In genomic region chr10:122643931-122644534, GRCh38 we compare ENCODE assay signal across 19 cellular contexts. TPM values are rescaled to one million over a fixed set of nuclear protein-coding genes. Genes with fewer than 3 reads are reported as not detected.
DNase-seq lines count a peak whose midpoint lies in the region; TF ChIP-seq lines count a peak whose summit lies in the region.
"Had no signal": no experiment of that assay in that cellular context is flagged by ENCODE, and none has a peak within 500 bp of the region (broad histone marks: within the 10 kb centered on the region; RNA-seq: fewer than 3 reads in every experiment).

No MANE protein-coding gene starts in this region.

- DNase-seq in activated effector memory CD4-positive, alpha-beta T cell treated with anti-CD3 and anti-CD28 coated beads, Interleukin-2, amount 50 U/mL, for 16 hours = peak; percentile 44
- DNase-seq in activated effector memory CD4-positive, alpha-beta T cell treated with Interleukin-2 at 50 U/mL for 16 hours = no peak
- DNase-seq in osteoblast (ENCODE audit: insufficient read length, low spot score, missing footprints) (peak; percentile 55), type B pancreatic cell (ENCODE audit: extremely low spot score, unreplicated experiment) (peak; percentile 39), HEK293T (ENCODE audit: extremely low spot score) (no peak), NCI-H345 (lab: John Stamatoyannopoulos, UW) (no peak)
- no peak for DNase-seq in stimulated activated CD4-positive, alpha-beta T cell treated with anti-CD3 and anti-CD28 coated beads, Interleukin-2, amount 100 ng/mL, for 24 hours
- DNase-seq: CD8-positive, alpha-beta T cell; DMS 273 treated with DMSO at 0.1 percent for 48 hours; DMS53; DND-41; EL; H9 had no signal

- H2AFZ ChIP-seq in osteoblast (ENCODE audit: low read length) = no peak overlapping the region

- H3K4me2 ChIP-seq in osteoblast (ENCODE audit: insufficient read depth, low read length) = no peak overlapping the region

- H3K79me2 ChIP-seq in osteoblast (ENCODE audit: insufficient read depth, low read length) = no peaks in the 10 kb centered on the region

- no peak overlapping the region for H3K27ac Mint-ChIP-seq in type B pancreatic cell
- H3K27ac Mint-ChIP-seq: CD8-positive, alpha-beta T cell; H9 had no signal

- H3K4me3 Mint-ChIP-seq in type B pancreatic cell = no peak overlapping the region
- H3K4me3 Mint-ChIP-seq: CD8-positive, alpha-beta T cell; H9 had no signal

- H3K36me3 Mint-ChIP-seq in type B pancreatic cell = no peaks in the 10 kb centered on the region
- H3K36me3 Mint-ChIP-seq: CD8-positive, alpha-beta T cell had no signal

- no peaks in the 10 kb centered on the region for H3K36me3 ChIP-seq in osteoblast (ENCODE audit: insufficient read depth, low read length)
- H3K36me3 ChIP-seq: BLaER1 treated with 17β-estradiol and CSF1 and Interleukin-3, amounts not matched to agents 10 nM and 100 nM had no signal

- POLR2A ChIA-PET in HEK293T (lab: Yijun Ruan, JAX) = no interaction called here

- CTCF ChIA-PET in HEK293T (lab: Yijun Ruan, JAX) = no interaction called here

- H4K20me1 ChIP-seq in osteoblast (ENCODE audit: insufficient read depth, low read length) = no peaks in the 10 kb centered on the region
- H4K20me1 ChIP-seq: BLaER1 treated with 17β-estradiol and CSF1 and Interleukin-3, amounts not matched to agents 10 nM and 100 nM had no signal

- H3K27ac ChIP-seq in osteoblast (ENCODE audit: low read depth, low read length) = no peak overlapping the region
- H3K27ac ChIP-seq: 22Rv1; BLaER1 treated with 17β-estradiol and CSF1 and Interleukin-3, amounts not matched to agents 10 nM and 100 nM had no signal

- H3K27me3 Mint-ChIP-seq in type B pancreatic cell = peaks cover 13% of the 10 kb centered on the region

- H3K4me1 Mint-ChIP-seq in type B pancreatic cell (ENCODE audit: unreplicated experiment) = no peaks in the 10 kb centered on the region

- H3K4me1 ChIP-seq in osteoblast (ENCODE audit: insufficient read depth, low read length) = no peaks in the 10 kb centered on the region

- H3K4me3 ChIP-seq in osteoblast (ENCODE audit: insufficient read depth, low read length) = no peak overlapping the region
- H3K4me3 ChIP-seq: BLaER1 treated with 17β-estradiol and CSF1 and Interleukin-3, amounts not matched to agents 10 nM and 100 nM had no signal

- H3K9me3 Mint-ChIP-seq in type B pancreatic cell = no peaks in the 10 kb centered on the region
- H3K9me3 Mint-ChIP-seq: CD8-positive, alpha-beta T cell; H9 had no signal

- peaks cover 10% of the 10 kb centered on the region for H3K27me3 ChIP-seq in osteoblast (ENCODE audit: insufficient read depth, low read length)
- H3K27me3 ChIP-seq: BLaER1 treated with 17β-estradiol and CSF1 and Interleukin-3, amounts not matched to agents 10 nM and 100 nM had no signal

- no peaks in the 10 kb centered on the region for H3K9me3 ChIP-seq in osteoblast (ENCODE audit: low read depth, low read length)
- H3K9me3 ChIP-seq: BLaER1 treated with 17β-estradiol and CSF1 and Interleukin-3, amounts not matched to agents 10 nM and 100 nM had no signal

- no peak for TF ChIP-seq CTCF in osteoblast (IDR thresholded peaks at IDR 0.05; ENCODE audit: extremely low read depth, low read depth, low read length)
- TF ChIP-seq CTCF in type B pancreatic cell (conservative IDR thresholded peaks at IDR 0.05) = no peak

TF ChIP-seq in HEK293T, 16 proteins besides CTCF, POLR2A, EP300 and RAD21:
- TF ChIP-seq SP1 (IDR thresholded peaks at IDR 0.05) (no peak), ZNF384 (IDR thresholded peaks at IDR 0.05) (no peak), FOXA1 (IDR thresholded peaks at IDR 0.05) (no peak), ELF4 (IDR thresholded peaks at IDR 0.05) (no peak), FOXM1 (IDR thresholded peaks at IDR 0.05; ENCODE audit: borderline replicate concordance) (no peak), ARNT (IDR thresholded peaks at IDR 0.05) (no peak), L3MBTL2 (conservative IDR thresholded peaks at IDR 0.05) (no peak)

RNA-seq across cellular contexts. Expression of gene C10orf120, which starts 55.6 kb away (rescaled TPM):
- not detected in 2 replicates for total RNA-seq in osteoblast
- total RNA-seq in type B pancreatic cell (ENCODE audit: low replicate concordance) = not detected in 2 replicates
- total RNA-seq: A673; CD8-positive, alpha-beta T cell; G401; H1; H9; HT-29 had no signal

Comparison
In these comparisons a context has a peak if more than half of its experiments do, and no peak if none do; other contexts are left out.
1. DNase-seq: peak in activated effector memory CD4-positive, alpha-beta T cell treated with anti-CD3 and anti-CD28 coated beads, Interleukin-2, amount 50 U/mL, for 16 hours (single experiment), osteoblast (single experiment) and type B pancreatic cell (single experiment); none in activated effector memory CD4-positive, alpha-beta T cell treated with Interleukin-2 at 50 U/mL for 16 hours (single experiment), HEK293T (single experiment), NCI-H345 (single experiment) and stimulated activated CD4-positive, alpha-beta T cell treated with anti-CD3 and anti-CD28 coated beads, Interleukin-2, amount 100 ng/mL, for 24 hours (0 of 2).